ENCODE assay signal across 21 cellular contexts in the genomic region with DNA sequence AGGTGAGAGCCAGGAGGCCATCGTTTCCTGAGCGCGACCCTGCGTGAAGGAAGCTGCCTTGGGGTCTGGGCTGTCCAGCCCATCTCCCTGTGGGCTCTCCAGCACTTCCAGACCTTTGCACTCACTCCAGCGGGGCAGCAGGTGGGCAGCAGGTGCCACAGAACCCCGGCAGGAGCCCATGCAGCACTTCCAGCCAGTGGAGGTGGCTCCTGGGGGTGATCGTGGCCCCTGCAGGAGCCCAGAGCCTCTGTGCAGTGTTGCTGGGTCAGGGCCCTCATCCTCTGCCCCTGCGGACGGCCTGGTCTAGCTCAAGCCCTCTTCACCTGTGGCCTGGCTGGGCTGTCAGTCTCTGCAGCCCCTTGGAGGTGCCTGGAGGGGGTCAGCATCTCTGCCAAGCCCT. TPM values are rescaled to one million over a fixed set of nuclear protein-coding genes. Genes with fewer than 3 reads are reported as not detected.
DNase-seq lines count a peak whose midpoint lies in the region; ATAC-seq, FAIRE-seq and TF ChIP-seq lines count a peak whose summit lies in the region.
"Had no signal": no experiment of that assay in that cellular context is flagged by ENCODE, and none has a peak within 500 bp of the region (broad histone marks: within the 10 kb centered on the region; RNA-seq: fewer than 3 reads in every experiment).

No MANE protein-coding gene starts in this region.

- H4K20me1 ChIP-seq in IMR-90 (ENCODE audit: insufficient read depth, low read length) (no peaks in the 10 kb centered on the region), H1 (replicated peaks in 1 of 2; ENCODE audit: control insufficient read depth in 1 of 2, insufficient read depth in 2 of 2, low read length in 2 of 2) (peaks cover 0 to 1% of the 10 kb centered on the region in 2 experiments)

- CTCF ChIA-PET in IMR-90 (lab: Yijun Ruan, JAX) (no interaction called here), H1 (lab: Charles Lee; ENCODE audit: partially characterized antibody) (interaction anchor here (0.7 to 4.4 kb wide), 8 partner anchors 11 to 192 kb away, joined by 3 to 19 read pairs (median 3); no protein-coding TSS in a partner anchor)

- H3K36me3 ChIP-seq in IMR-90 (ENCODE audit: control insufficient read depth, insufficient read depth, low read length): no peaks in the 10 kb centered on the region
- H3K36me3 ChIP-seq in H1 (ENCODE audit: control insufficient read depth in 2 of 4, insufficient read depth in 4 of 4, low read length in 3 of 4): no peaks in the 10 kb centered on the region
- no peaks in the 10 kb centered on the region for H3K36me3 ChIP-seq in mesenchymal stem cell (ENCODE audit: control insufficient read depth in 1 of 2, insufficient read depth in 2 of 2, low read depth in 1 of 2, low read length in 2 of 2)

- no peaks in the 10 kb centered on the region for H3K79me1 ChIP-seq in IMR-90 (ENCODE audit: low read depth in 1 of 2, low read length in 2 of 2)
- no peaks in the 10 kb centered on the region for H3K79me1 ChIP-seq in H1 (ENCODE audit: low read depth, low read length)
- no peaks in the 10 kb centered on the region for H3K79me1 ChIP-seq in mesenchymal stem cell (replicated peaks; ENCODE audit: low read length, poor library complexity, severe bottlenecking)

- no peak overlapping the region for H2BK120ac ChIP-seq in IMR-90 (ENCODE audit: low read depth, low read length)
- no peak overlapping the region for H2BK120ac ChIP-seq in H1 (replicated peaks; ENCODE audit: low read depth, low read length)
- no peak overlapping the region for H2BK120ac ChIP-seq in mesenchymal stem cell (ENCODE audit: low read depth, low read length)

- no peak for TF ChIP-seq RAD21 in IMR-90 (IDR thresholded peaks at IDR 0.05; ENCODE audit: low read length)
- no peak for TF ChIP-seq RAD21 in H1 (IDR thresholded peaks at IDR 0.05 in 1 of 2, conservative IDR thresholded peaks at IDR 0.05 in 1 of 2; ENCODE audit: low read depth in 2 of 2, low read length in 2 of 2)

- in situ Hi-C loops in IMR-90 (cut with MboI; ENCODE audit: low sequenced_read_pairs): loop anchor here (5.0 kb wide), 2 partner anchors 180 to 235 kb away; no protein-coding TSS in a partner anchor

- H3K27ac ChIP-seq in IMR-90 (ENCODE audit: insufficient read depth, low read length): no peak overlapping the region
- H3K27ac ChIP-seq in H1 (ENCODE audit: low read depth, low read length): no peak overlapping the region
- H3K27ac ChIP-seq in mesenchymal stem cell (ENCODE audit: low read length, poor library complexity, severe bottlenecking): no peak overlapping the region
- H3K27ac ChIP-seq: C4-2B, RWPE1, SK-N-MC had no signal

- peaks cover 9% of the 10 kb centered on the region; the same call in 1 of the 2 replicates for H3K27me3 ChIP-seq in IMR-90 (ENCODE audit: control insufficient read depth, insufficient read depth, low read length)
- peaks cover 0 to 6% (median 0%) of the 10 kb centered on the region in 4 experiments; a peak in 2 of 7 replicates for H3K27me3 ChIP-seq in H1 (replicated peaks in 1 of 4; ENCODE audit: control insufficient read depth in 3 of 4, extremely low read depth in 1 of 4, insufficient read depth in 3 of 4, low read length in 3 of 4)
- peaks cover 52 to 55% of the 10 kb centered on the region in 2 experiments for H3K27me3 ChIP-seq in mesenchymal stem cell (ENCODE audit: control insufficient read depth in 1 of 2, insufficient read depth in 1 of 2, low read length in 2 of 2)

- WGBS in IMR-90 (ENCODE audit: extremely low coverage in 2 of 2, insufficient read length in 1 of 2), 2 experiments: 74% methylated on average over 3 of the region's 9 CpGs; no CpG with 5 or more reads in 1 of the 2 experiments
- 80% methylated on average over 9 of the region's 9 CpGs; no CpG with 5 or more reads in 1 of the 2 experiments for WGBS in H1 (ENCODE audit: extremely low coverage in 1 of 2, insufficient coverage in 1 of 2, insufficient read length in 1 of 2, insufficient replicate concordance in 2 of 2, low coverage in 1 of 2, low lambda C conversion rate in 2 of 2, missing lambda C conversion rate in 1 of 2), 2 experiments
- WGBS in mesenchymal stem cell: 79% methylated on average over 9 of the region's 9 CpGs

- no peak overlapping the region for H2BK15ac ChIP-seq in IMR-90 (ENCODE audit: low read depth, low read length)
- H2BK15ac ChIP-seq in H1 (ENCODE audit: low read length): peak overlapping the region; percentile 46; the same call in 1 of the 2 replicates
- H2BK15ac ChIP-seq in mesenchymal stem cell (ENCODE audit: low read depth, poor library complexity, severe bottlenecking): no peak overlapping the region

- H3K4ac ChIP-seq in IMR-90 (ENCODE audit: low read depth, low read length) (no peak overlapping the region), H1 (replicated peaks; ENCODE audit: insufficient read length, low read depth, low read length) (no peak overlapping the region), mesenchymal stem cell (ENCODE audit: low read depth in 1 of 2, low read length in 2 of 2) (peak overlapping the region in 1 of 2 experiments; percentile 13)

- H3K23ac ChIP-seq in IMR-90 (ENCODE audit: low read depth, low read length) (no peak overlapping the region), H1 (ENCODE audit: insufficient read length) (no peak overlapping the region), mesenchymal stem cell (ENCODE audit: low read length in 2 of 2) (no peak overlapping the region)

- intact Hi-C loops in IMR-90 (cut with micrococcal nuclease): no loop called here
- intact Hi-C loops in sciatic nerve (cut with DNase I): no loop called here

- H3K4me1 ChIP-seq in IMR-90 (ENCODE audit: control insufficient read depth, insufficient read depth, low read length) (0 out of 2 replicates have a peak, but pooled peaks cover 2% of the 10 kb centered on the region), H1 (replicated peaks in 1 of 4; ENCODE audit: control insufficient read depth in 3 of 4, insufficient read depth in 4 of 4, low read length in 3 of 4) (peaks cover 0 to 4% (median under 1%) of the 10 kb centered on the region in 4 experiments; a peak in 1 of 7 replicates), mesenchymal stem cell (ENCODE audit: control insufficient read depth, insufficient read depth, low read depth, low read length) (peaks cover 19% of the 10 kb centered on the region)

- no peak overlapping the region for H3K18ac ChIP-seq in IMR-90 (ENCODE audit: low read depth, low read length)
- H3K18ac ChIP-seq in H1 (ENCODE audit: extremely low read depth, low read length): no peak overlapping the region
- no peak overlapping the region for H3K18ac ChIP-seq in mesenchymal stem cell (ENCODE audit: low read depth in 1 of 2, low read length in 2 of 2)

- H3K9me3 ChIP-seq in IMR-90 (ENCODE audit: control insufficient read depth, insufficient read depth, low read length) (no peaks in the 10 kb centered on the region), H1 (ENCODE audit: insufficient read depth in 2 of 2, low read depth in 1 of 2, low read length in 1 of 2) (no peaks in the 10 kb centered on the region), mesenchymal stem cell (ENCODE audit: control insufficient read depth, low read length) (no peaks in the 10 kb centered on the region)
- H3K9me3 ChIP-seq: Caco-2 had no signal

- H2AFZ ChIP-seq in IMR-90 (replicated peaks; ENCODE audit: low read length, poor library complexity): peak overlapping the region; percentile 14
- no peak overlapping the region for H2AFZ ChIP-seq in H1 (ENCODE audit: low read length)
- H2AFZ ChIP-seq in mesenchymal stem cell (ENCODE audit: low read depth, low read length): no peak overlapping the region

- TF ChIP-seq POLR2A in IMR-90 (IDR thresholded peaks at IDR 0.05; ENCODE audit: low read depth, low read length) (no peak), H1 (IDR thresholded peaks at IDR 0.05; ENCODE audit: control extremely low read depth in 1 of 2, low read depth in 2 of 2, low read length in 2 of 2) (no peak)

- H3K4me3 ChIP-seq in IMR-90 (ENCODE audit: insufficient read depth, low read depth, low read length): no peak overlapping the region
- no peak overlapping the region for H3K4me3 ChIP-seq in H1 (ENCODE audit: extremely low read depth in 1 of 4, insufficient read depth in 2 of 4, low read depth in 3 of 4, low read length in 4 of 4)
- H3K4me3 ChIP-seq in mesenchymal stem cell (ENCODE audit: insufficient read depth in 1 of 2, low read depth in 1 of 2, low read length in 2 of 2): no peak overlapping the region
- H3K4me3 ChIP-seq: GM12878, SK-N-MC had no signal

- H3K9ac ChIP-seq in IMR-90 (ENCODE audit: low read depth, low read length) (no peak overlapping the region), H1 (replicated peaks in 1 of 4; ENCODE audit: extremely low read depth in 1 of 4, low read depth in 3 of 4, low read length in 3 of 4) (0 out of 7 replicates have a peak overlapping the region, but pooled peaks of 1 of the 4 experiments have one; percentile 9), mesenchymal stem cell (ENCODE audit: low read length) (no peak overlapping the region)

- H3K56ac ChIP-seq in IMR-90 (ENCODE audit: extremely low read depth, insufficient read depth, low read length) (no peak overlapping the region), H1 (replicated peaks; ENCODE audit: insufficient read length, low read depth, low read length) (no peak overlapping the region)

- no peak overlapping the region for H2AK5ac ChIP-seq in IMR-90 (ENCODE audit: low read depth, low read length)
- H2AK5ac ChIP-seq in H1 (ENCODE audit: low read depth, low read length): 0 out of 2 replicates have a peak overlapping the region, but pooled peaks have one; percentile 67
- no peak overlapping the region for H2AK5ac ChIP-seq in mesenchymal stem cell (ENCODE audit: low read length, severe bottlenecking)

- ATAC-seq in IMR-90 (ENCODE audit: low read depth) (no peak), sciatic nerve (no peak), HG02610 (IDR thresholded peaks at IDR 0.05; ENCODE audit: unreplicated experiment) (no peak)
- ATAC-seq: CD8-positive, alpha-beta T cell had no signal

- BruUV-seq in IMR-90 (replicated peaks; lab: Mats Ljungman, UMichigan): no TSS peak

- H2BK20ac ChIP-seq in IMR-90 (ENCODE audit: low read depth, low read length) (no peak overlapping the region), H1 (ENCODE audit: low read length) (no peak overlapping the region)

- H2AK9ac ChIP-seq in IMR-90 (replicated peaks; ENCODE audit: low read depth, low read length, poor library complexity): no peak overlapping the region

- dilution Hi-C loops in IMR-90 (cut with HindIII; ENCODE audit: low sequenced_read_pairs, unreplicated experiment): no loop called here

- H3K14ac ChIP-seq in IMR-90 (replicated peaks; ENCODE audit: low read depth, low read length): no peak overlapping the region
- no peak overlapping the region for H3K14ac ChIP-seq in H1 (ENCODE audit: insufficient read length)
- H3K14ac ChIP-seq in mesenchymal stem cell (ENCODE audit: low read length in 2 of 2): no peak overlapping the region

- TF ChIP-seq CTCF in IMR-90 (conservative IDR thresholded peaks at IDR 0.05; ENCODE audit: low read depth, low read length) (no peak), H1 (IDR thresholded peaks at IDR 0.05; ENCODE audit: control extremely low read depth in 1 of 3, insufficient read depth in 1 of 3, low read depth in 1 of 3, low read length in 3 of 3) (no peak)

- no peaks in the 10 kb centered on the region for H3K23me2 ChIP-seq in H1 (ENCODE audit: low read depth, low read length)

- no peak for DNase-seq in IMR-90
- no peak for DNase-seq in H1 (ENCODE audit: low read depth in 1 of 2, low spot score in 2 of 2)
- no peak for DNase-seq in mesenchymal stem cell
- peak; percentile 58 for DNase-seq in sciatic nerve (ENCODE audit: low spot score)
- no peak for DNase-seq in activated CD4-positive, alpha-beta T cell treated with anti-CD3 and anti-CD28 coated beads for 4 hours
- DNase-seq in HuH-7.5 (ENCODE audit: low spot score): no peak
- DNase-seq: Caco-2, NCI-H1048, NCI-H1694 treated with DMSO at 0.1 percent for 48 hours, NCI-H2081, NCI-H226, NCI-H510A, SIG-M5 had no signal

- no peak overlapping the region for H4K91ac ChIP-seq in IMR-90 (ENCODE audit: insufficient read depth, low read depth, low read length)
- H4K91ac ChIP-seq in H1 (replicated peaks; ENCODE audit: insufficient read length, low read length): no peak overlapping the region
- H4K91ac ChIP-seq in mesenchymal stem cell (ENCODE audit: low read length): peak overlapping the region; percentile 28

- H3K4me2 ChIP-seq in IMR-90 (ENCODE audit: low read depth, low read length) (no peak overlapping the region), H1 (ENCODE audit: insufficient read depth in 1 of 2, low read depth in 2 of 2, low read length in 2 of 2) (no peak overlapping the region), mesenchymal stem cell (ENCODE audit: low read length, poor library complexity, severe bottlenecking) (no peak overlapping the region)

- H2BK12ac ChIP-seq in H1 (ENCODE audit: low read depth, low read length): no peak overlapping the region
- no peak overlapping the region for H2BK12ac ChIP-seq in mesenchymal stem cell (ENCODE audit: low read length in 2 of 2)

- no peak overlapping the region for H4K5ac ChIP-seq in IMR-90 (ENCODE audit: low read depth, low read length)
- no peak overlapping the region for H4K5ac ChIP-seq in H1 (ENCODE audit: insufficient read length, low read depth, low read length)

- H3K9me1 ChIP-seq in IMR-90 (ENCODE audit: insufficient read depth, low read length): no peaks in the 10 kb centered on the region

- H2BK5ac ChIP-seq in IMR-90 (ENCODE audit: low read depth, low read length, poor library complexity, severe bottlenecking) (no peak overlapping the region), H1 (ENCODE audit: low read depth, low read length) (no peak overlapping the region), mesenchymal stem cell (ENCODE audit: low read depth, low read length, poor library complexity, severe bottlenecking) (no peak overlapping the region)

- no peak for TF ChIP-seq EP300 in H1 (IDR thresholded peaks at IDR 0.05; ENCODE audit: borderline replicate concordance in 1 of 2, low read depth in 2 of 2, low read length in 2 of 2)

- POLR2A ChIA-PET in IMR-90 (lab: Charles Lee; ENCODE audit: unreplicated experiment): no interaction called here
- POLR2A ChIA-PET in H1 (lab: Charles Lee; ENCODE audit: partially characterized antibody): no interaction called here

- no peak for FAIRE-seq in H1 (lab: Jason Lieb, UNC)
- FAIRE-seq: G401.6, GM12878, H54 had no signal

- H3K79me2 ChIP-seq in H1 (ENCODE audit: control insufficient read depth in 1 of 2, insufficient read depth in 2 of 2, low read length in 2 of 2): no peaks in the 10 kb centered on the region

- H4K8ac ChIP-seq in IMR-90 (ENCODE audit: low read depth in 2 of 2, low read length in 2 of 2) (no peak overlapping the region), H1 (ENCODE audit: extremely low read depth, insufficient read depth, low read length) (no peak overlapping the region), mesenchymal stem cell (ENCODE audit: low read length) (no peak overlapping the region)

RNA-seq across cellular contexts. Expression of gene PWWP2B, which starts 59.9 kb away (rescaled TPM):
- total RNA-seq in IMR-90 (2012; rRNA removed) (1.9 and 2.2 TPM in 2 replicates), sciatic nerve (13.3 TPM)
- polyA plus RNA-seq in IMR-90 (2012; rRNA removed) (1.7 and 2.1 TPM in 2 replicates), H1 (2011; rRNA removed) (5.3 and 9.4 TPM in 2 replicates)
- polyA plus RNA-seq in IMR-90 (2012; cell fraction: cytosol; rRNA removed): 2.2 and 3.6 TPM in 2 replicates
- 1.8 and 4.6 TPM in 2 replicates for polyA plus RNA-seq in IMR-90 (2012; cell fraction: nucleus; rRNA removed; ENCODE audit: low replicate concordance)
- total RNA-seq in H1 (2021; fragmentation: NEBNext Ultra II Directional; extraction: Animal tissue kit (Norgen Biotek cat#: 25700)): 10.8 and 11.0 TPM in 2 replicates
- polyA plus RNA-seq in H1 (2011; cell fraction: cytosol; rRNA removed): 7.2 TPM
- polyA plus RNA-seq in H1 (2011; cell fraction: nucleus; rRNA removed): 17.0 TPM
- polyA plus RNA-seq in H1 (2012, experiment 1 of 2): 4.8 to 8.4 TPM (median 8.0 TPM) in 4 replicates
- 6.0 TPM for polyA plus RNA-seq in H1 (2012, experiment 2 of 2)
- 6.0 TPM for polyA plus RNA-seq in H1 (2013, experiment 1 of 2)
- polyA plus RNA-seq in H1 (2013, experiment 2 of 2): 5.5 TPM
- polyA minus RNA-seq in H1 (2011; rRNA and poly(A)+ RNA removed): 1.2 and 1.4 TPM in 2 replicates
- 5.2 TPM for polyA minus RNA-seq in H1 (2011; cell fraction: cytosol; rRNA and poly(A)+ RNA removed)
- 7.0 TPM for polyA minus RNA-seq in H1 (2011; cell fraction: nucleus; rRNA and poly(A)+ RNA removed)
- polyA plus RNA-seq in mesenchymal stem cell (2013, experiment 1 of 2): 9.8 TPM
- polyA plus RNA-seq in mesenchymal stem cell (2013, experiment 2 of 2): 9.5 TPM
